8 cellular contexts compared by ENCODE assay signal in genomic region chr9:122091682-122092592, GRCh38. TPM values are rescaled to one million over a fixed set of nuclear protein-coding genes. Genes with fewer than 3 reads are reported as not detected.
A peak's percentile ranks its signal among the peaks of the same experiment; 100 is the strongest.
DNase-seq lines count a peak whose midpoint lies in the region; ATAC-seq and TF ChIP-seq lines count a peak whose summit lies in the region.

No MANE protein-coding gene starts in this region.

- H3K27me3 ChIP-seq in DND-41 (ENCODE audit: insufficient read depth, low read length, poor library complexity) (no peaks in the 10 kb centered on the region), NT2/D1 (ENCODE audit: insufficient read depth, insufficient read length) (peaks cover 51% of the 10 kb centered on the region), parathyroid adenoma (ENCODE audit: control insufficient read depth, insufficient read depth, low read length) (no peaks in the 10 kb centered on the region)

- peak overlapping the region; percentile 92 for H3K4me2 ChIP-seq in DND-41 (ENCODE audit: insufficient read depth, low read length)
- H3K4me2 ChIP-seq in parathyroid adenoma (ENCODE audit: low read length): peak overlapping the region; percentile 83

- peaks cover 8% of the 10 kb centered on the region; the same call in 1 of the 2 replicates for H4K20me1 ChIP-seq in DND-41 (ENCODE audit: insufficient read depth, low read length)

- peak overlapping the region; percentile 91 for H3K4me3 Mint-ChIP-seq in endothelial cell (ENCODE audit: unreplicated experiment)

- H3K27ac ChIP-seq in DND-41 (ENCODE audit: low read length) (no peak overlapping the region; the same call in 1 of the 2 replicates), parathyroid adenoma (no peak overlapping the region)

- H3K9ac ChIP-seq in DND-41 (ENCODE audit: low read depth, low read length): peak overlapping the region; percentile 68
- peak overlapping the region; percentile 56 for H3K9ac ChIP-seq in NT2/D1 (ENCODE audit: insufficient read length, low read depth)
- no peak overlapping the region for H3K9ac ChIP-seq in parathyroid adenoma

- peak overlapping the region; percentile 12 for H3K27ac Mint-ChIP-seq in endothelial cell (ENCODE audit: unreplicated experiment)

- no peaks in the 10 kb centered on the region for H3K9me3 ChIP-seq in DND-41 (ENCODE audit: insufficient read depth, low read length, severe bottlenecking)
- H3K9me3 ChIP-seq in NT2/D1 (ENCODE audit: insufficient read depth, low read length): no peaks in the 10 kb centered on the region
- no peaks in the 10 kb centered on the region for H3K9me3 ChIP-seq in parathyroid adenoma (ENCODE audit: control insufficient read depth, low read length)

- H3K4me3 ChIP-seq in DND-41 (ENCODE audit: low read depth in 1 of 2, low read length in 2 of 2) (peak overlapping the region; percentile 59 to 73; a peak in 3 of 4 replicates), NT2/D1 (ENCODE audit: insufficient read length, low read depth) (peak overlapping the region; percentile 71), parathyroid adenoma (ENCODE audit: low read depth, low read length) (peak overlapping the region; percentile 74)

- no peak for TF ChIP-seq CTCF in DND-41 (IDR thresholded peaks at IDR 0.05; ENCODE audit: borderline replicate concordance, extremely low read depth, low read length, poor library complexity, severe bottlenecking)
- no peak for TF ChIP-seq CTCF in endothelial cell (IDR thresholded peaks at IDR 0.05; ENCODE audit: unreplicated experiment)
- no peak for TF ChIP-seq CTCF in parathyroid adenoma (IDR thresholded peaks at IDR 0.05)

- no peaks in the 10 kb centered on the region for H3K9me3 Mint-ChIP-seq in endothelial cell (ENCODE audit: unreplicated experiment)

- H3K4me1 ChIP-seq in DND-41 (ENCODE audit: insufficient read depth, low read length): peaks cover 32% of the 10 kb centered on the region
- no peaks in the 10 kb centered on the region for H3K4me1 ChIP-seq in NT2/D1 (ENCODE audit: insufficient read depth, insufficient read length)
- H3K4me1 ChIP-seq in parathyroid adenoma: peaks cover 4% of the 10 kb centered on the region

- H3K79me2 ChIP-seq in DND-41 (ENCODE audit: insufficient read depth, low read length): peaks cover 3% of the 10 kb centered on the region; the same call in 1 of the 2 replicates
- peaks cover 26% of the 10 kb centered on the region for H3K79me2 ChIP-seq in parathyroid adenoma

- H3K27me3 Mint-ChIP-seq in endothelial cell (ENCODE audit: unreplicated experiment): peaks cover 8% of the 10 kb centered on the region

- H3K4me1 Mint-ChIP-seq in endothelial cell (ENCODE audit: unreplicated experiment): peaks cover 11% of the 10 kb centered on the region

- H3K36me3 Mint-ChIP-seq in endothelial cell (ENCODE audit: low read depth, unreplicated experiment): peaks cover 7% of the 10 kb centered on the region

- DNase-seq in DND-41: no peak
- DNase-seq in NT2/D1 (ENCODE audit: low read depth, low spot score): no peak
- no peak for DNase-seq in endothelial cell (ENCODE audit: low spot score)
- no peak for DNase-seq in DMS153 treated with DMSO at 0.1 percent for 48 hours (lab: John Stamatoyannopoulos, UW; ENCODE audit: unreplicated experiment)
- no peak for DNase-seq in CD1c-positive myeloid dendritic cell (ENCODE audit: extremely low spot score)
- DNase-seq in NCI-H146 treated with DMSO at 0.1 percent for 48 hours (lab: John Stamatoyannopoulos, UW; ENCODE audit: unreplicated experiment): no peak

- no peak for ATAC-seq in DND-41 (ENCODE audit: insufficient read depth, low read depth)
- no peak for ATAC-seq in HG02884 (IDR thresholded peaks at IDR 0.05; ENCODE audit: unreplicated experiment)

- peak overlapping the region; percentile 77 for H2AFZ ChIP-seq in DND-41 (ENCODE audit: low read depth, low read length)
- no peak overlapping the region for H2AFZ ChIP-seq in parathyroid adenoma

- no peaks in the 10 kb centered on the region for H3K36me3 ChIP-seq in DND-41 (ENCODE audit: insufficient read depth, low read length)
- H3K36me3 ChIP-seq in NT2/D1 (ENCODE audit: insufficient read depth, insufficient read length, low read length): no peaks in the 10 kb centered on the region
- H3K36me3 ChIP-seq in parathyroid adenoma (ENCODE audit: control insufficient read depth, insufficient read depth, low read length): no peaks in the 10 kb centered on the region

RNA-seq across cellular contexts. Expression of gene TTLL11, which starts 1.2 kb away (rescaled TPM):
- total RNA-seq in endothelial cell (ENCODE audit: unreplicated experiment): 4.0 TPM
